8 cellular contexts compared by ENCODE assay signal in genomic region chr14:21711360-21711961, GRCh38. TPM values are rescaled to one million over a fixed set of nuclear protein-coding genes. Genes with fewer than 3 reads are reported as not detected.
DNase-seq lines count a peak whose midpoint lies in the region; ATAC-seq, FAIRE-seq and TF ChIP-seq lines count a peak whose summit lies in the region.

No MANE protein-coding gene starts in this region.

- no peak overlapping the region for H3K27ac ChIP-seq in SK-N-MC

- peak; percentile 78 for TF ChIP-seq CTCF in nephron progenitor cell (IDR thresholded peaks at IDR 0.05)

- no peak overlapping the region for H3K4me3 ChIP-seq in SK-N-MC

- no peak for ATAC-seq in HG03571 (IDR thresholded peaks at IDR 0.05; ENCODE audit: unreplicated experiment)

- in situ Hi-C loops in ACHN (cut with HindIII; ENCODE audit: low pct_ligation_motif_present, low pct_unique_long_range_greater_than_20kb, low sequenced_read_pairs), result no loop called here

- no peak overlapping the region for H3K4me3 Mint-ChIP-seq in nephron progenitor cell

- no peaks in the 10 kb centered on the region for H3K4me1 Mint-ChIP-seq in nephron progenitor cell

- peak; percentile 44 for DNase-seq in ACHN
- peak; percentile 49 for DNase-seq in DMS53 (lab: John Stamatoyannopoulos, UW)
- DNase-seq in HT-29 (ENCODE audit: low spot score), result peak; percentile 54
- DNase-seq in SK-N-MC (ENCODE audit: low read depth, low spot score), result no peak
- DNase-seq in nephron progenitor cell, result peak; percentile 19
- no peak for DNase-seq in NCI-H1436 (lab: John Stamatoyannopoulos, UW)

- peaks cover 10% of the 10 kb centered on the region for H3K9me3 ChIP-seq in SK-N-MC (ENCODE audit: low read depth, low read length)

- peak; percentile 18 for FAIRE-seq in endometrium (lab: Jason Lieb, UNC)

- no peaks in the 10 kb centered on the region for H3K36me3 Mint-ChIP-seq in nephron progenitor cell (ENCODE audit: low read depth)

- no peak overlapping the region for H3K27ac Mint-ChIP-seq in nephron progenitor cell

- H3K9me3 Mint-ChIP-seq in nephron progenitor cell, result peaks cover 6% of the 10 kb centered on the region

- peak overlapping the region; percentile 25 for H3K9ac ChIP-seq in SK-N-MC (ENCODE audit: insufficient read length)

- peaks cover 9% of the 10 kb centered on the region for H3K27me3 Mint-ChIP-seq in nephron progenitor cell (ENCODE audit: low read depth, poor library complexity)

- H3K36me3 ChIP-seq in SK-N-MC (ENCODE audit: insufficient read depth, low read length), result no peaks in the 10 kb centered on the region

RNA-seq across cellular contexts. Expression of gene OR4E1, which starts 37.8 kb away (rescaled TPM):
- not detected in 2 replicates for total RNA-seq in HT-29 (2014; rRNA removed; shearing (Covaris generic))

RNA-seq across cellular contexts. Expression of gene OR4E2, which starts 57.8 kb away (rescaled TPM):
- not detected in 2 replicates for total RNA-seq in HT-29 (2014; rRNA removed; shearing (Covaris generic))

Comparison
In these comparisons a context has a peak if more than half of its experiments do, and no peak if none do; other contexts are left out.
1. DNase-seq: peak in ACHN (single experiment), DMS53 (single experiment), HT-29 (single experiment) and nephron progenitor cell (single experiment); none in SK-N-MC (single experiment) and NCI-H1436 (single experiment).